ENCODE assay signal across 27 cellular contexts in the genomic region with DNA sequence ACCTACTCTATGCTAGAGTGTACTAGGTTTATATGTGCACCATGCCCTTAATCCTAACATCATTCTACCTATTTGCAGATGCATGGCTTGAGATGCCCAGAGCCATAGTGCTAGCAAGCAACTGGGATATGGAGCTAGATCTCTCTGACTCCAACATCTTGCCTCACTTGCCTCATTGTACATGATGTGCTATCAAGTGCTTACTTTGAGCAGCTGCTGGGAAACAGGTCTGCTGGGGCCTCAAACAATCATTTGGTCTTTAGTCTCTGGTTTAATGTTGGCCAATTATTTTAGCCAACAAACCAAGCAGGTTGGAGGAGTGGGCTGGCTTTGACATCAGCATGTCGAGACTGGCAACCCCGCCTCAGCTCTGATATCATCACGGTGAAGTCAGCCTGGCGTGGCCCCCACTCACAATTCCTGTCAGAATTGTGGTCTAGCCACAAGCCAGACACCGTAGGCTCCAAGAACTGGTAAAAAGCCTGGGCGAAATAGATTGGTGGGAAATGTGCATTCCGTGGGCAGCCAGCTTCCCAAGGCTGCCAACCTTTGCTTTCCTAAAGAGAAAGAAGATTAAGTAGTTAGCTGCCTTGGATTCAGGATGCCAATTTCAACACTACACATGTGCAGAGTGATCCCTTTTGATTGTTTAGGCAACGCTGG. TPM values are rescaled to one million over a fixed set of nuclear protein-coding genes. Genes with fewer than 3 reads are reported as not detected.
DNase-seq lines count a peak whose midpoint lies in the region; ATAC-seq, FAIRE-seq and TF ChIP-seq lines count a peak whose summit lies in the region.
"Had no signal": no experiment of that assay in that cellular context is flagged by ENCODE, and none has a peak within 500 bp of the region (broad histone marks: within the 10 kb centered on the region; RNA-seq: fewer than 3 reads in every experiment).

No MANE protein-coding gene starts in this region.

- no peaks in the 10 kb centered on the region for H4K20me1 ChIP-seq in keratinocyte (ENCODE audit: control insufficient read depth, extremely low read depth, insufficient read depth, low read length)
- H4K20me1 ChIP-seq: BLaER1 had no signal

- H3K4me3 ChIP-seq in right cardiac atrium (ENCODE audit: low read length), result no peak overlapping the region
- no peak overlapping the region for H3K4me3 ChIP-seq in astrocyte of the spinal cord (ENCODE audit: low read depth, low read length)
- no peak overlapping the region for H3K4me3 ChIP-seq in keratinocyte (ENCODE audit: control insufficient read depth in 2 of 3, extremely low read depth in 1 of 3, insufficient read depth in 2 of 3, low read depth in 1 of 3, low read length in 3 of 3)
- H3K4me3 ChIP-seq: A549, BLaER1, dorsolateral prefrontal cortex, lung had no signal

- H3K27ac ChIP-seq in right cardiac atrium (ENCODE audit: low read length) (no peak overlapping the region), keratinocyte (ENCODE audit: control insufficient read depth, insufficient read depth, low read length) (no peak overlapping the region)
- H3K27ac ChIP-seq: A549, BLaER1, dorsolateral prefrontal cortex had no signal

- no peaks in the 10 kb centered on the region for H3K36me3 ChIP-seq in keratinocyte (ENCODE audit: control insufficient read depth in 2 of 2, extremely low read depth in 1 of 2, insufficient read depth in 2 of 2, low read length in 2 of 2)
- H3K36me3 ChIP-seq: BLaER1 had no signal

- in situ Hi-C loops in astrocyte of the spinal cord (cut with HindIII; ENCODE audit: low sequenced_read_pairs), result no loop called here

- ATAC-seq in right cardiac atrium (peak; percentile 61 to 73), Right ventricle myocardium inferior (no peak)
- ATAC-seq: A549; stimulated activated effector memory CD8-positive, alpha-beta T cell treated with anti-CD3 and anti-CD28 coated beads, Interleukin-12 subunit alpha, Interleukin-12 subunit beta, amount 100 ng/mL, for 72 hours had no signal

- no peaks in the 10 kb centered on the region for H3K9me3 ChIP-seq in right cardiac atrium (ENCODE audit: control insufficient read depth, low read length)
- H3K9me3 ChIP-seq in keratinocyte (ENCODE audit: control insufficient read depth, low read depth, low read length), result no peaks in the 10 kb centered on the region
- H3K9me3 ChIP-seq: A549, BLaER1, Caco-2, SK-N-SH had no signal

- dilution Hi-C loops in keratinocyte (cut with MboI; ENCODE audit: extremely low pct_ligation_motif_present, low sequenced_read_pairs), result no loop called here

- H3K9me1 ChIP-seq in keratinocyte (ENCODE audit: control insufficient read depth, extremely low read depth, insufficient read depth, low read length), result no peaks in the 10 kb centered on the region

- no peaks in the 10 kb centered on the region for H3K27me3 ChIP-seq in right cardiac atrium (ENCODE audit: control insufficient read depth, insufficient read depth)
- no peaks in the 10 kb centered on the region for H3K27me3 ChIP-seq in keratinocyte (ENCODE audit: control insufficient read depth, extremely low read depth, insufficient read depth, low read length)
- H3K27me3 ChIP-seq: BLaER1, dorsolateral prefrontal cortex had no signal

- peaks cover 1% of the 10 kb centered on the region for H3K4me1 ChIP-seq in right cardiac atrium (ENCODE audit: control insufficient read depth, insufficient read depth, low read length)
- H3K4me1 ChIP-seq in keratinocyte (ENCODE audit: control insufficient read depth, extremely low read depth, insufficient read depth, low read length), result peaks cover 9% of the 10 kb centered on the region
- H3K4me1 ChIP-seq: A549, BLaER1, Caco-2 had no signal

- intact Hi-C loops in right cardiac atrium (cut with DNase I) (loop anchor here in 1 of 4 donors (10.0 kb wide), 1 partner anchor 356 kb away; no protein-coding TSS in a partner anchor), Right ventricle myocardium inferior (cut with DNase I) (no loop called here)

- peak overlapping the region; percentile 32 for H2AFZ ChIP-seq in keratinocyte (ENCODE audit: control insufficient read depth, low read length)

- TF ChIP-seq CTCF in astrocyte of the spinal cord (IDR thresholded peaks at IDR 0.05; ENCODE audit: low read depth, low read length), result no peak
- no peak for TF ChIP-seq CTCF in keratinocyte (optimal IDR thresholded peaks at IDR 0.05 in 1 of 3, IDR thresholded peaks at IDR 0.05 in 1 of 3, conservative IDR thresholded peaks at IDR 0.05 in 1 of 3; ENCODE audit: extremely low read depth in 1 of 3, insufficient read depth in 2 of 3, low read length in 3 of 3)

- H3K9ac ChIP-seq in keratinocyte (ENCODE audit: control insufficient read depth, extremely low read depth, insufficient read depth, low read length), result no peak overlapping the region
- H3K9ac ChIP-seq: BLaER1, SK-N-SH had no signal

- peak overlapping the region; percentile 31 for H3K4me2 ChIP-seq in keratinocyte (ENCODE audit: control insufficient read depth, extremely low read depth, insufficient read depth, low read depth, low read length)
- H3K4me2 ChIP-seq: A549, BLaER1, SK-N-SH had no signal

- no peaks in the 10 kb centered on the region for H3K79me2 ChIP-seq in keratinocyte (ENCODE audit: control insufficient read depth, insufficient read depth, low read length)

- 59% methylated on average over 8 of the region's 8 CpGs for WGBS in right cardiac atrium

- DNase-seq in right cardiac atrium (peak; percentile 68 to 83 (median 78)), Right ventricle myocardium inferior (ENCODE audit: missing footprints) (no peak), astrocyte of the spinal cord (ENCODE audit: low read depth, low spot score) (peak; percentile 63), keratinocyte (ENCODE audit: low read depth, low spot score) (no peak), NCI-H1436 (lab: John Stamatoyannopoulos, UW) (no peak), mesenteric fat pad (ENCODE audit: low spot score) (no peak)
- DNase-seq in activated CD4-positive, CD25-positive, alpha-beta regulatory T cell (lab: John Stamatoyannopoulos, UW), result no peak
- no peak for DNase-seq in activated CD4-positive, alpha-beta T cell treated with anti-CD3 and anti-CD28 coated beads, Interleukin-2, amount 50 U/mL, for 1 hour
- DNase-seq: activated CD4-positive, alpha-beta T cell treated with anti-CD3 and anti-CD28 coated beads for 48 hours; activated naive CD4-positive, alpha-beta T cell treated with anti-CD3 and anti-CD28 coated beads, Interleukin-2, amount 10 ng/mL, durations not matched to agents 7 days and 5 days; amygdala; Caco-2; central memory CD4-positive, alpha-beta T cell; DMS79; dorsolateral prefrontal cortex; NCI-H1048; NCI-H187; NCI-H526 treated with DMSO at 0.1 percent for 48 hours; SK-N-SH; stimulated activated CD4-positive, alpha-beta T cell treated with anti-CD3 and anti-CD28 coated beads, Interleukin-2, amount 100 ng/mL, for 48 hours had no signal

- no peak for FAIRE-seq in keratinocyte (lab: Jason Lieb, UNC)
- FAIRE-seq: A549, frontal cortex, islet of Langerhans, RCC 7860 had no signal

RNA-seq across cellular contexts. Expression of gene GAS1, which starts 21.1 kb away (rescaled TPM):
- total RNA-seq in right cardiac atrium (10 to 100 TPM; 17.8 to 44.8 (median 30.6) TPM), Right ventricle myocardium inferior (22.3 TPM), mesenteric fat pad (91.5 TPM)
- polyA plus RNA-seq in right cardiac atrium (16.6 TPM), keratinocyte (0.56 to 1.1 TPM (median 0.75 TPM) in 3 replicates)
- polyA plus RNA-seq in keratinocyte (2011; ENCODE audit: low read depth), result 0.42 TPM
- 0.38 and 0.55 TPM in 2 replicates for polyA plus RNA-seq in keratinocyte (2011; cell fraction: cytosol; rRNA removed)
- polyA plus RNA-seq in keratinocyte (2011; cell fraction: nucleus; rRNA removed), result 1.2 TPM in 2 replicates
- 0.91 and 0.99 TPM in 2 replicates for polyA plus RNA-seq in keratinocyte (2012; ENCODE audit: low replicate concordance)
- polyA minus RNA-seq in keratinocyte, result 0.13 to 0.46 TPM (median 0.35 TPM) in 3 replicates
- 3.6 TPM for polyA minus RNA-seq in keratinocyte (2011; cell fraction: cytosol; rRNA and poly(A)+ RNA removed)
- polyA minus RNA-seq in keratinocyte (2011; cell fraction: nucleus; rRNA and poly(A)+ RNA removed), result 1.9 and 2.2 TPM in 2 replicates

Comparison
In these comparisons a context has a peak if more than half of its experiments do, and no peak if none do; other contexts are left out.
1. DNase-seq: peak in right cardiac atrium (3 of 3) and astrocyte of the spinal cord (single experiment); none in Right ventricle myocardium inferior (single experiment), keratinocyte (single experiment), activated CD4-positive, CD25-positive, alpha-beta regulatory T cell (0 of 4), NCI-H1436 (single experiment), activated CD4-positive, alpha-beta T cell treated with anti-CD3 and anti-CD28 coated beads, Interleukin-2, amount 50 U/mL, for 1 hour (single experiment) and mesenteric fat pad (single experiment).